In genomic region chr13:98273824-98274786, GRCh38 we compare ENCODE assay signal across 15 cellular contexts.
DNase-seq lines count a peak whose midpoint lies in the region; ATAC-seq, FAIRE-seq and TF ChIP-seq lines count a peak whose summit lies in the region.
"Had no signal": no experiment of that assay in that cellular context is flagged by ENCODE, and none has a peak within 500 bp of the region (broad histone marks: within the 10 kb centered on the region; RNA-seq: fewer than 3 reads in every experiment).

No MANE protein-coding gene starts in this region.

- H2AFZ ChIP-seq in astrocyte (ENCODE audit: low read depth, low read length), result no peak overlapping the region

- no peaks in the 10 kb centered on the region for H3K9me3 ChIP-seq in astrocyte (ENCODE audit: insufficient read depth, low read depth, low read length)
- H3K9me3 ChIP-seq in T-helper 17 cell (ENCODE audit: control insufficient read depth, low read length, poor library complexity, severe bottlenecking), result no peaks in the 10 kb centered on the region
- H3K9me3 ChIP-seq in left ventricle myocardium inferior (replicated peaks), result no peaks in the 10 kb centered on the region
- H3K9me3 ChIP-seq: A549, mucosa of descending colon, transverse colon had no signal

- DNase-seq in NCI-H345 (lab: John Stamatoyannopoulos, UW) (peak; percentile 19), NCI-H345 treated with DMSO at 0.1 percent for 48 hours (lab: John Stamatoyannopoulos, UW; ENCODE audit: unreplicated experiment) (no peak), astrocyte (ENCODE audit: low read depth) (no peak), kidney glomerular epithelial cell (lab: John Stamatoyannopoulos, UW) (peak; percentile 27), type B pancreatic cell (ENCODE audit: extremely low spot score, unreplicated experiment) (no peak), T-helper 17 cell (no peak), left ventricle myocardium inferior (no peak)
- DNase-seq: DMS 273 treated with DMSO at 0.1 percent for 48 hours, mucosa of descending colon, NCI-H510A treated with DMSO at 0.1 percent for 48 hours, Right ventricle myocardium superior, transverse colon had no signal

- H3K4me3 ChIP-seq in astrocyte (ENCODE audit: insufficient read depth, low read depth, low read length) (no peak overlapping the region), left ventricle myocardium inferior (no peak overlapping the region)
- H3K4me3 ChIP-seq: A549, K562, mucosa of descending colon, transverse colon had no signal

- H3K36me3 ChIP-seq in astrocyte (ENCODE audit: insufficient read depth, low read length) (no peaks in the 10 kb centered on the region), left ventricle myocardium inferior (no peaks in the 10 kb centered on the region)
- H3K36me3 ChIP-seq: transverse colon had no signal

- intact Hi-C loops in left ventricle myocardium inferior (cut with micrococcal nuclease), result no loop called here

- no peaks in the 10 kb centered on the region for H3K27me3 ChIP-seq in astrocyte (ENCODE audit: insufficient read depth, low read length)
- H3K27me3 ChIP-seq in left ventricle myocardium inferior (ENCODE audit: low read depth), result no peaks in the 10 kb centered on the region
- H3K27me3 ChIP-seq: transverse colon had no signal

- H3K4me2 ChIP-seq in astrocyte (ENCODE audit: low read length), result peak overlapping the region; percentile 59
- H3K4me2 ChIP-seq: A549 had no signal

- H3K27ac Mint-ChIP-seq in astrocyte (ENCODE audit: unreplicated experiment) (peak overlapping the region; percentile 88), type B pancreatic cell (peak overlapping the region; percentile 97), T-helper 17 cell (no peak overlapping the region)

- ATAC-seq in T-helper 17 cell (no peak), GM21825 (IDR thresholded peaks at IDR 0.05; ENCODE audit: unreplicated experiment) (no peak)
- ATAC-seq: A549, K562, mucosa of descending colon had no signal

- peaks cover 49% of the 10 kb centered on the region for H4K20me1 ChIP-seq in astrocyte (ENCODE audit: insufficient read depth, low read length)

- H3K4me1 Mint-ChIP-seq in astrocyte (ENCODE audit: low read depth, unreplicated experiment), result peaks cover 26% of the 10 kb centered on the region
- H3K4me1 Mint-ChIP-seq in type B pancreatic cell (ENCODE audit: unreplicated experiment), result peaks cover 68% of the 10 kb centered on the region
- H3K4me1 Mint-ChIP-seq in T-helper 17 cell, result peaks cover 2% of the 10 kb centered on the region

- peaks cover 2% of the 10 kb centered on the region for H3K9me3 Mint-ChIP-seq in astrocyte (ENCODE audit: unreplicated experiment)
- no peaks in the 10 kb centered on the region for H3K9me3 Mint-ChIP-seq in type B pancreatic cell

- H3K9ac ChIP-seq in astrocyte (ENCODE audit: low read length), result peak overlapping the region; percentile 46

- H3K4me1 ChIP-seq in astrocyte (ENCODE audit: insufficient read depth, low read length) (peaks cover 15% of the 10 kb centered on the region), left ventricle myocardium inferior (no peaks in the 10 kb centered on the region)

- FAIRE-seq in astrocyte (lab: Jason Lieb, UNC), result no peak
- FAIRE-seq: A549, K562 had no signal

- H3K27ac ChIP-seq in astrocyte (ENCODE audit: low read depth, low read length) (peak overlapping the region; percentile 24), left ventricle myocardium inferior (replicated peaks) (no peak overlapping the region)
- H3K27ac ChIP-seq: A549, transverse colon had no signal

- H3K36me3 Mint-ChIP-seq in astrocyte (ENCODE audit: low read depth, unreplicated experiment) (peaks cover 3% of the 10 kb centered on the region), type B pancreatic cell (peaks cover 22% of the 10 kb centered on the region), T-helper 17 cell (ENCODE audit: low read depth) (no peaks in the 10 kb centered on the region)

- peak overlapping the region; percentile 60 for H3K4me3 Mint-ChIP-seq in astrocyte (ENCODE audit: unreplicated experiment)
- H3K4me3 Mint-ChIP-seq in type B pancreatic cell, result peak overlapping the region; percentile 72
- no peak overlapping the region for H3K4me3 Mint-ChIP-seq in T-helper 17 cell

- H3K27me3 Mint-ChIP-seq in astrocyte (ENCODE audit: low read depth, unreplicated experiment) (no peaks in the 10 kb centered on the region), type B pancreatic cell (no peaks in the 10 kb centered on the region), T-helper 17 cell (peaks cover 41% of the 10 kb centered on the region)

- H3K79me2 ChIP-seq in astrocyte (ENCODE audit: insufficient read depth, low read length), result peaks cover 65% of the 10 kb centered on the region

- TF ChIP-seq CTCF in astrocyte (IDR thresholded peaks at IDR 0.05; ENCODE audit: insufficient read depth, low read depth, low read length) (no peak), type B pancreatic cell (conservative IDR thresholded peaks at IDR 0.05) (no peak), left ventricle myocardium inferior (IDR thresholded peaks at IDR 0.05; ENCODE audit: borderline replicate concordance) (no peak)

Comparison
In these comparisons a context has a peak if more than half of its experiments do, and no peak if none do; other contexts are left out.
1. DNase-seq: peak in NCI-H345 (single experiment) and kidney glomerular epithelial cell (single experiment); none in NCI-H345 treated with DMSO at 0.1 percent for 48 hours (single experiment), astrocyte (single experiment), type B pancreatic cell (single experiment), T-helper 17 cell (0 of 3) and left ventricle myocardium inferior (single experiment).